In the genomic region with DNA sequence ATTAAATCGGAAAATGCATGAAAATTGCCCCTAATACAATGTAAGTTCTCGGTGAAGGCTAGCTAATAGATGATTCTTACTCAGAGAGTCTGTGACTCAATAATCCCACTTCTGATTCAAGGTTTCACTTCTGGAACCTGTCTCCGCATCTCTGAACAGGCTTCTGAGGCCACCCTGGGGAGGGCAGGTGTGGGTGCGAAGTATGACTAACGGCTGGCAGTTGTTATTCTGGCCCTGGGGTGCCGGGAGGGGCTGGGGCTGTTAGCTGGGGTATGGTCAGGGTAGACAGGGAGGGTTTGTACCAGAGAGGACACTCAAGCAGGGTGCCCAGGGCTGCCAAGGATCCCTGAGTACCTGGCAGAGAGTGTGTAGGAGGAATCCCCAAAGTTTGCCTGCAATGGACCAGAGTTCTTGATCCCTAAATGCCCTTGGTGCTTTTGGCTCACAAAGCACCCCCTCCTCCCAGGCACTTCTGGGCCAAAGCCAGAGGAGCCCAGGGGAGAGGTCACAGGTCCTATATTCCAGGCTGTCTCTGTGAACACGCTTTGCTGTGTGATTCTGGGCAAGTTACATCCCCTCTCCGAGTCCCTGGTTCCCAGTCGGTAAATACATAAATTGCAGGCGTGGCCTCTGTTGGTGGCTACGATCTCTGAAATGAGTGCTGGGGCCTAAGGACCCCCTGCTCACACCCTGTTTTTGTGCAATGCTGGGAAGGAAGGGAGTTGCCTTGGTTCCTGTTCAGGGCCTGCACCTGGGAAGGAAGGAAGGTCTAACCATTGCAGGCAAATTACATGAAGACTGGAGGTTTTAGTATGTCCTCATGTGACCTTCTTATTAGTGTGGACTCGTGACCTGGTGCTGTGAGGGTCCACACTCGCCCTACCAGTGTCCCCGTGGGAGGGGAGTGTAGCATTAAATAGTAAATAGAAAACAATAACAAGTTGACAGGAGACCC, we compare ENCODE assay signal across 9 cellular contexts. TPM values are rescaled to one million over a fixed set of nuclear protein-coding genes. Genes with fewer than 3 reads are reported as not detected.
DNase-seq lines count a peak whose midpoint lies in the region; ATAC-seq and TF ChIP-seq lines count a peak whose summit lies in the region.
"Had no signal": no experiment of that assay in that cellular context is flagged by ENCODE, and none has a peak within 500 bp of the region (broad histone marks: within the 10 kb centered on the region; RNA-seq: fewer than 3 reads in every experiment).

No MANE protein-coding gene starts in this region.

- ATAC-seq in GM19328 (IDR thresholded peaks at IDR 0.05; ENCODE audit: unreplicated experiment) (peak; percentile 66), HG03432 (IDR thresholded peaks at IDR 0.05; ENCODE audit: unreplicated experiment) (peak; percentile 73), foreskin keratinocyte (peak; percentile 88), SK-N-SH treated with all-trans-retinoic acid at 6 μM for 48 hours (no peak)

- peak; percentile 47 for TF ChIP-seq CTCF in foreskin keratinocyte (conservative IDR thresholded peaks at IDR 0.05)

- H3K4me1 ChIP-seq in foreskin keratinocyte, result peaks cover 5% of the 10 kb centered on the region

- H3K27ac ChIP-seq in foreskin keratinocyte, result peak overlapping the region; percentile 27
- H3K27ac ChIP-seq: parathyroid adenoma had no signal

- DNase-seq in activated CD4-positive, alpha-beta T cell treated with anti-CD3 and anti-CD28 coated beads, Interleukin-2, amount 50 U/mL, for 1 hour, result peak; percentile 67
- peak; percentile 57 to 83 for DNase-seq in foreskin keratinocyte
- DNase-seq in stimulated activated naive CD4-positive, alpha-beta T cell (lab: John Stamatoyannopoulos, UW), result peak in 4 of 6 experiments; percentile 13 to 29 (median 22)
- DNase-seq in NCI-H82 (lab: John Stamatoyannopoulos, UW), result no peak
- DNase-seq in RKO (ENCODE audit: low spot score), result no peak

- no peaks in the 10 kb centered on the region for H3K27me3 ChIP-seq in foreskin keratinocyte

TF ChIP-seq in SK-N-SH treated with all-trans-retinoic acid at 6 μM for 48 hours, 23 proteins besides CTCF, POLR2A, EP300 and RAD21:
- TF ChIP-seq ZFP3 (CRISPR knock-in tag; IDR thresholded peaks at IDR 0.05) (no peak), PPARA (CRISPR knock-in tag; IDR thresholded peaks at IDR 0.05; ENCODE audit: borderline replicate concordance) (no peak), ZNF70 (CRISPR knock-in tag; IDR thresholded peaks at IDR 0.05) (no peak), ZC3H10 (CRISPR knock-in tag; IDR thresholded peaks at IDR 0.05) (no peak), ISL1 (CRISPR knock-in tag; IDR thresholded peaks at IDR 0.05) (no peak), ARNTL (CRISPR knock-in tag; IDR thresholded peaks at IDR 0.05; ENCODE audit: borderline replicate concordance, low read depth) (no peak), OSR1 (CRISPR knock-in tag; IDR thresholded peaks at IDR 0.05) (no peak), RARB (CRISPR knock-in tag; IDR thresholded peaks at IDR 0.05) (no peak)
- TF ChIP-seq, protein P1, sequence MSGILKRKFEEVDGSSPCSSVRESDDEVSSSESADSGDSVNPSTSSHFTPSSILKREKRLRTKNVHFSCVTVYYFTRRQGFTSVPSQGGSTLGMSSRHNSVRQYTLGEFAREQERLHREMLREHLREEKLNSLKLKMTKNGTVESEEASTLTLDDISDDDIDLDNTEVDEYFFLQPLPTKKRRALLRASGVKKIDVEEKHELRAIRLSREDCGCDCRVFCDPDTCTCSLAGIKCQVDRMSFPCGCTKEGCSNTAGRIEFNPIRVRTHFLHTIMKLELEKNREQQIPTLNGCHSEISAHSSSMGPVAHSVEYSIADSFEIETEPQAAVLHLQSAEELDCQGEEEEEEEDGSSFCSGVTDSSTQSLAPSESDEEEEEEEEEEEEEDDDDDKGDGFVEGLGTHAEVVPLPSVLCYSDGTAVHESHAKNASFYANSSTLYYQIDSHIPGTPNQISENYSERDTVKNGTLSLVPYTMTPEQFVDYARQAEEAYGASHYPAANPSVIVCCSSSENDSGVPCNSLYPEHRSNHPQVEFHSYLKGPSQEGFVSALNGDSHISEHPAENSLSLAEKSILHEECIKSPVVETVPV (CRISPR knock-in tag; IDR thresholded peaks at IDR 0.05), result no peak
- TF ChIP-seq, protein P2, sequence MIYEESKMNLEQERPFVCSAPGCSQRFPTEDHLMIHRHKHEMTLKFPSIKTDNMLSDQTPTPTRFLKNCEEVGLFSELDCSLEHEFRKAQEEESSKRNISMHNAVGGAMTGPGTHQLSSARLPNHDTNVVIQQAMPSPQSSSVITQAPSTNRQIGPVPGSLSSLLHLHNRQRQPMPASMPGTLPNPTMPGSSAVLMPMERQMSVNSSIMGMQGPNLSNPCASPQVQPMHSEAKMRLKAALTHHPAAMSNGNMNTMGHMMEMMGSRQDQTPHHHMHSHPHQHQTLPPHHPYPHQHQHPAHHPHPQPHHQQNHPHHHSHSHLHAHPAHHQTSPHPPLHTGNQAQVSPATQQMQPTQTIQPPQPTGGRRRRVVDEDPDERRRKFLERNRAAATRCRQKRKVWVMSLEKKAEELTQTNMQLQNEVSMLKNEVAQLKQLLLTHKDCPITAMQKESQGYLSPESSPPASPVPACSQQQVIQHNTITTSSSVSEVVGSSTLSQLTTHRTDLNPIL (CRISPR knock-in tag; IDR thresholded peaks at IDR 0.05; ENCODE audit: low read depth), result no peak

RNA-seq across cellular contexts. Expression of a gene that starts 49.9 kb away (rescaled TPM):
- total RNA-seq in foreskin keratinocyte, result 22.9 and 23.5 TPM in 2 replicates
- polyA plus RNA-seq in foreskin keratinocyte, result 30.5 and 33.6 TPM in 2 replicates

RNA-seq across cellular contexts. Expression of a gene that starts 53.1 kb away (rescaled TPM):
- 8.4 and 10.3 TPM in 2 replicates for total RNA-seq in foreskin keratinocyte
- polyA plus RNA-seq in foreskin keratinocyte, result 5.2 and 5.8 TPM in 2 replicates

Comparison
In these comparisons a context has a peak if more than half of its experiments do, and no peak if none do; other contexts are left out.
1. DNase-seq: peak in activated CD4-positive, alpha-beta T cell treated with anti-CD3 and anti-CD28 coated beads, Interleukin-2, amount 50 U/mL, for 1 hour (single experiment), foreskin keratinocyte (2 of 2) and stimulated activated naive CD4-positive, alpha-beta T cell (4 of 6); none in NCI-H82 (single experiment) and RKO (single experiment).